In genomic region chr21:45957986-45958610, GRCh38 we compare ENCODE assay signal across 16 cellular contexts. TPM values are rescaled to one million over a fixed set of nuclear protein-coding genes. Genes with fewer than 3 reads are reported as not detected.
A peak's percentile ranks its signal among the peaks of the same experiment; 100 is the strongest.
DNase-seq lines count a peak whose midpoint lies in the region; ATAC-seq and TF ChIP-seq lines count a peak whose summit lies in the region.
"Had no signal": no experiment of that assay in that cellular context is flagged by ENCODE, and none has a peak within 500 bp of the region (broad histone marks: within the 10 kb centered on the region; RNA-seq: fewer than 3 reads in every experiment).

No MANE protein-coding gene starts in this region.

- no peak for TF ChIP-seq POLR2A in sigmoid colon (IDR thresholded peaks at IDR 0.05)

- intact Hi-C loops in left ventricle myocardium superior (cut with micrococcal nuclease) (no loop called here), sigmoid colon (cut with DNase I) (no loop called here)

- WGBS in sigmoid colon, 2 donors, result 35 to 48% methylated on average over 7 of the region's 7 CpGs

- peaks cover 37% of the 10 kb centered on the region for H3K27me3 Mint-ChIP-seq in activated T-cell treated with anti-CD3 and anti-CD28 coated beads, Interleukin-2, amount 50 U/mL, for 72 hours (ENCODE audit: low read depth)

- peaks cover 0 to 31% (median 18%) of the 10 kb centered on the region in 4 donors for H3K4me1 ChIP-seq in sigmoid colon

- no peak overlapping the region for H3K4me3 ChIP-seq in brain microvascular endothelial cell (ENCODE audit: low read depth, low read length)
- no peak overlapping the region for H3K4me3 ChIP-seq in sigmoid colon
- H3K4me3 ChIP-seq: GM12878 had no signal

- no peaks in the 10 kb centered on the region for H3K36me3 ChIP-seq in brain microvascular endothelial cell (replicated peaks)
- H3K36me3 ChIP-seq in sigmoid colon, result no peaks in the 10 kb centered on the region

- no peaks in the 10 kb centered on the region for H3K9me3 ChIP-seq in sigmoid colon

- peaks cover 1 to 4% of the 10 kb centered on the region in 2 donors for H3K9me3 Mint-ChIP-seq in activated T-cell treated with anti-CD3 and anti-CD28 coated beads, Interleukin-2, amount 50 U/mL, for 72 hours

- TF ChIP-seq CTCF in brain microvascular endothelial cell (IDR thresholded peaks at IDR 0.05; ENCODE audit: low read depth, low read length, missing control alignments), result no peak
- TF ChIP-seq CTCF in sigmoid colon (IDR thresholded peaks at IDR 0.05), result no peak

- H3K27ac ChIP-seq in brain microvascular endothelial cell, result no peak overlapping the region
- peak overlapping the region; percentile 28 to 51 (median 49) for H3K27ac ChIP-seq in sigmoid colon

- in situ Hi-C loops in brain microvascular endothelial cell (cut with HindIII; ENCODE audit: low pct_ligation_motif_present, low sequenced_read_pairs), result no loop called here

- peaks cover 2 to 9% of the 10 kb centered on the region in 2 donors for H3K36me3 Mint-ChIP-seq in activated T-cell treated with anti-CD3 and anti-CD28 coated beads, Interleukin-2, amount 50 U/mL, for 72 hours (ENCODE audit: insufficient read depth in 2 of 2)

- H3K27me3 ChIP-seq in brain microvascular endothelial cell (replicated peaks), result no peaks in the 10 kb centered on the region
- no peaks in the 10 kb centered on the region for H3K27me3 ChIP-seq in sigmoid colon

- H3K4me3 Mint-ChIP-seq in activated T-cell treated with anti-CD3 and anti-CD28 coated beads, Interleukin-2, amount 50 U/mL, for 72 hours, result no peak overlapping the region
- H3K4me3 Mint-ChIP-seq: activated B cell treated with CpG ODN at 0.5 μM for 24 hours had no signal

- TF ChIP-seq EP300 in sigmoid colon (IDR thresholded peaks at IDR 0.05), result no peak

- DNase-seq in AG08395 (ENCODE audit: low spot score), result peak; percentile 89
- peak; percentile 28 for DNase-seq in brain microvascular endothelial cell
- no peak for DNase-seq in left ventricle myocardium superior
- peak; percentile 82 for DNase-seq in sigmoid colon
- DNase-seq in activated T-cell treated with anti-CD3 and anti-CD28 coated beads, Interleukin-2, amount 50 U/mL, for 72 hours, result no peak
- no peak for DNase-seq in activated CD4-positive, alpha-beta T cell treated with anti-CD3 and anti-CD28 coated beads for 1 hour
- DNase-seq in NCI-H82 treated with DMSO at 0.1 percent for 48 hours (lab: John Stamatoyannopoulos, UW; ENCODE audit: unreplicated experiment), result no peak
- DNase-seq: activated B cell treated with CpG ODN at 0.5 μM for 24 hours; activated T-cell treated with anti-CD3 and anti-CD28 coated beads, Interleukin-2, amount 50 U/mL, for 1 hour; anterior cingulate cortex; GOT3; Karpas-422; midbrain; NCI-H1930 had no signal

- no peaks in the 10 kb centered on the region for H3K4me1 Mint-ChIP-seq in activated T-cell treated with anti-CD3 and anti-CD28 coated beads, Interleukin-2, amount 50 U/mL, for 72 hours (ENCODE audit: low read depth)
- H3K4me1 Mint-ChIP-seq: activated B cell treated with CpG ODN at 0.5 μM for 24 hours had no signal

- ATAC-seq in left ventricle myocardium superior (peak; percentile 75), GM21526 (IDR thresholded peaks at IDR 0.05; ENCODE audit: low FRiP score, unreplicated experiment) (no peak)
- ATAC-seq in activated T-cell treated with anti-CD3 and anti-CD28 coated beads, Interleukin-2, amount 50 U/mL, for 72 hours (replicated peaks in 1 of 2), result no peak
- ATAC-seq: GM12878 had no signal

- H3K27ac Mint-ChIP-seq in activated T-cell treated with anti-CD3 and anti-CD28 coated beads, Interleukin-2, amount 50 U/mL, for 72 hours, result no peak overlapping the region
- H3K27ac Mint-ChIP-seq: activated B cell treated with CpG ODN at 0.5 μM for 24 hours had no signal

RNA-seq across cellular contexts. Expression of gene COL6A1, which starts 23.5 kb away (rescaled TPM):
- total RNA-seq in left ventricle myocardium superior (188 TPM), sigmoid colon (1,000 to 10,000 TPM in 2 of 4 donors, 100 to 1,000 TPM in 2; 622 to 1,755 (median 1,184) TPM)
- polyA plus RNA-seq in sigmoid colon, result 100 to 1,000 TPM in 1 of 3 donors, 10 to 100 TPM in 2; 14.3 to 131 (median 28.2) TPM
- total RNA-seq in activated T-cell treated with anti-CD3 and anti-CD28 coated beads, Interleukin-2, amount 50 U/mL, for 72 hours, result 1 to 10 TPM; 1.7 to 2.8 TPM

Comparison
In these comparisons a context has a peak if more than half of its experiments do, and no peak if none do; other contexts are left out.
1. DNase-seq: peak in AG08395 (single experiment), brain microvascular endothelial cell (single experiment) and sigmoid colon (single experiment); none in left ventricle myocardium superior (single experiment), activated T-cell treated with anti-CD3 and anti-CD28 coated beads, Interleukin-2, amount 50 U/mL, for 72 hours (0 of 2), activated CD4-positive, alpha-beta T cell treated with anti-CD3 and anti-CD28 coated beads for 1 hour (single experiment) and NCI-H82 treated with DMSO at 0.1 percent for 48 hours (single experiment).
2. RNA of gene COL6A1, which starts 23.5 kb away (total RNA-seq): 622 to 1,755 TPM in sigmoid colon and 188 TPM in left ventricle myocardium superior (single experiment); 1.7 to 2.8 TPM in activated T-cell treated with anti-CD3 and anti-CD28 coated beads, Interleukin-2, amount 50 U/mL, for 72 hours; every median in the first group is over 10 times any median in the second.